Comparison of ENCODE assay signal across 1 cellular context in the genomic region with DNA sequence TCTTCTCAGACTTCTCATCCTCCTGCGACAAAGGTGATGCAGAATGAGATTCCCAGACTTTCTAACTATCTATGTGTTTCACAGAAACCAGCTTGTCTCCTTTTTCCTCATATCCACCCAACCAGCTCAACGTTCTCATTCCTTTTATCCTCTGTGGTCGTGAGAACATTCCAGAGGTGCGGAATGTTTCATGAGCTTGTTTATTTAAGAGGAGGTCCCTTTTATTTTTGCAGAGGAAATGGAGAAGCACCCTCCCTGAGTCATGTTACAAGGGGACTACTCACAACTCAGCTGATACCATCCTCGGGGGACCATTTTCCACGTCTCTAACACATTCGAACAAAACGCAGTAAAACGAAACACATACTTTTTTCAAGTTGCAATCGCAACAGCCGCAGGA.
TF ChIP-seq lines count a peak whose summit lies in the region.

No MANE protein-coding gene starts in this region.

TF ChIP-seq in HepG2, 621 proteins besides CTCF, POLR2A, EP300 and RAD21 (continued from another document):
- TF ChIP-seq, protein P1, sequence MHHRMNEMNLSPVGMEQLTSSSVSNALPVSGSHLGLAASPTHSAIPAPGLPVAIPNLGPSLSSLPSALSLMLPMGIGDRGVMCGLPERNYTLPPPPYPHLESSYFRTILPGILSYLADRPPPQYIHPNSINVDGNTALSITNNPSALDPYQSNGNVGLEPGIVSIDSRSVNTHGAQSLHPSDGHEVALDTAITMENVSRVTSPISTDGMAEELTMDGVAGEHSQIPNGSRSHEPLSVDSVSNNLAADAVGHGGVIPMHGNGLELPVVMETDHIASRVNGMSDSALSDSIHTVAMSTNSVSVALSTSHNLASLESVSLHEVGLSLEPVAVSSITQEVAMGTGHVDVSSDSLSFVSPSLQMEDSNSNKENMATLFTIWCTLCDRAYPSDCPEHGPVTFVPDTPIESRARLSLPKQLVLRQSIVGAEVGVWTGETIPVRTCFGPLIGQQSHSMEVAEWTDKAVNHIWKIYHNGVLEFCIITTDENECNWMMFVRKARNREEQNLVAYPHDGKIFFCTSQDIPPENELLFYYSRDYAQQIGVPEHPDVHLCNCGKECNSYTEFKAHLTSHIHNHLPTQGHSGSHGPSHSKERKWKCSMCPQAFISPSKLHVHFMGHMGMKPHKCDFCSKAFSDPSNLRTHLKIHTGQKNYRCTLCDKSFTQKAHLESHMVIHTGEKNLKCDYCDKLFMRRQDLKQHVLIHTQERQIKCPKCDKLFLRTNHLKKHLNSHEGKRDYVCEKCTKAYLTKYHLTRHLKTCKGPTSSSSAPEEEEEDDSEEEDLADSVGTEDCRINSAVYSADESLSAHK (CRISPR knock-in tag; IDR thresholded peaks at IDR 0.05; ENCODE audit: borderline replicate concordance): no peak
- TF ChIP-seq ZNF333 (CRISPR knock-in tag; IDR thresholded peaks at IDR 0.05; ENCODE audit: borderline replicate concordance): no peak
- TF ChIP-seq KDM5A (IDR thresholded peaks at IDR 0.05; ENCODE audit: borderline replicate concordance, low read length): no peak
- TF ChIP-seq, protein P2, sequence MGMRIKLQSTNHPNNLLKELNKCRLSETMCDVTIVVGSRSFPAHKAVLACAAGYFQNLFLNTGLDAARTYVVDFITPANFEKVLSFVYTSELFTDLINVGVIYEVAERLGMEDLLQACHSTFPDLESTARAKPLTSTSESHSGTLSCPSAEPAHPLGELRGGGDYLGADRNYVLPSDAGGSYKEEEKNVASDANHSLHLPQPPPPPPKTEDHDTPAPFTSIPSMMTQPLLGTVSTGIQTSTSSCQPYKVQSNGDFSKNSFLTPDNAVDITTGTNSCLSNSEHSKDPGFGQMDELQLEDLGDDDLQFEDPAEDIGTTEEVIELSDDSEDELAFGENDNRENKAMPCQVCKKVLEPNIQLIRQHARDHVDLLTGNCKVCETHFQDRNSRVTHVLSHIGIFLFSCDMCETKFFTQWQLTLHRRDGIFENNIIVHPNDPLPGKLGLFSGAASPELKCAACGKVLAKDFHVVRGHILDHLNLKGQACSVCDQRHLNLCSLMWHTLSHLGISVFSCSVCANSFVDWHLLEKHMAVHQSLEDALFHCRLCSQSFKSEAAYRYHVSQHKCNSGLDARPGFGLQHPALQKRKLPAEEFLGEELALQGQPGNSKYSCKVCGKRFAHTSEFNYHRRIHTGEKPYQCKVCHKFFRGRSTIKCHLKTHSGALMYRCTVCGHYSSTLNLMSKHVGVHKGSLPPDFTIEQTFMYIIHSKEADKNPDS (CRISPR knock-in tag; IDR thresholded peaks at IDR 0.05): no peak
- TF ChIP-seq, protein P3, sequence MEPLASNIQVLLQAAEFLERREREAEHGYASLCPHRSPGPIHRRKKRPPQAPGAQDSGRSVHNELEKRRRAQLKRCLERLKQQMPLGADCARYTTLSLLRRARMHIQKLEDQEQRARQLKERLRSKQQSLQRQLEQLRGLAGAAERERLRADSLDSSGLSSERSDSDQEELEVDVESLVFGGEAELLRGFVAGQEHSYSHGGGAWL (CRISPR knock-in tag; IDR thresholded peaks at IDR 0.05): no peak
- TF ChIP-seq ZNF225 (CRISPR knock-in tag; IDR thresholded peaks at IDR 0.05): no peak
- TF ChIP-seq, protein P4, sequence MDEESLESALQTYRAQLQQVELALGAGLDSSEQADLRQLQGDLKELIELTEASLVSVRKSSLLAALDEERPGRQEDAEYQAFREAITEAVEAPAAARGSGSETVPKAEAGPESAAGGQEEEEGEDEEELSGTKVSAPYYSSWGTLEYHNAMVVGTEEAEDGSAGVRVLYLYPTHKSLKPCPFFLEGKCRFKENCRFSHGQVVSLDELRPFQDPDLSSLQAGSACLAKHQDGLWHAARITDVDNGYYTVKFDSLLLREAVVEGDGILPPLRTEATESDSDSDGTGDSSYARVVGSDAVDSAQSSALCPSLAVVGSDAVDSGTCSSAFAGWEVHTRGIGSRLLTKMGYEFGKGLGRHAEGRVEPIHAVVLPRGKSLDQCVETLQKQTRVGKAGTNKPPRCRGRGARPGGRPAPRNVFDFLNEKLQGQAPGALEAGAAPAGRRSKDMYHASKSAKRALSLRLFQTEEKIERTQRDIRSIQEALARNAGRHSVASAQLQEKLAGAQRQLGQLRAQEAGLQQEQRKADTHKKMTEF (CRISPR knock-in tag; IDR thresholded peaks at IDR 0.05): no peak
- TF ChIP-seq ZNF674 (CRISPR knock-in tag; IDR thresholded peaks at IDR 0.05; ENCODE audit: low read depth): no peak
- no peak for TF ChIP-seq MAFK (conservative IDR thresholded peaks at IDR 0.05 in 1 of 2, IDR thresholded peaks at IDR 0.05 in 1 of 2; ENCODE audit: low read length in 2 of 2)
- no peak for TF ChIP-seq U2AF2 (IDR thresholded peaks at IDR 0.05; ENCODE audit: low read depth, low read length)
- no peak for TF ChIP-seq GABPB1 (CRISPR knock-in tag; IDR thresholded peaks at IDR 0.05)
- no peak for TF ChIP-seq ZNF550 (CRISPR knock-in tag; IDR thresholded peaks at IDR 0.05; ENCODE audit: borderline replicate concordance)
- TF ChIP-seq ZNF563 (CRISPR knock-in tag; IDR thresholded peaks at IDR 0.05): no peak
- TF ChIP-seq, protein P5, sequence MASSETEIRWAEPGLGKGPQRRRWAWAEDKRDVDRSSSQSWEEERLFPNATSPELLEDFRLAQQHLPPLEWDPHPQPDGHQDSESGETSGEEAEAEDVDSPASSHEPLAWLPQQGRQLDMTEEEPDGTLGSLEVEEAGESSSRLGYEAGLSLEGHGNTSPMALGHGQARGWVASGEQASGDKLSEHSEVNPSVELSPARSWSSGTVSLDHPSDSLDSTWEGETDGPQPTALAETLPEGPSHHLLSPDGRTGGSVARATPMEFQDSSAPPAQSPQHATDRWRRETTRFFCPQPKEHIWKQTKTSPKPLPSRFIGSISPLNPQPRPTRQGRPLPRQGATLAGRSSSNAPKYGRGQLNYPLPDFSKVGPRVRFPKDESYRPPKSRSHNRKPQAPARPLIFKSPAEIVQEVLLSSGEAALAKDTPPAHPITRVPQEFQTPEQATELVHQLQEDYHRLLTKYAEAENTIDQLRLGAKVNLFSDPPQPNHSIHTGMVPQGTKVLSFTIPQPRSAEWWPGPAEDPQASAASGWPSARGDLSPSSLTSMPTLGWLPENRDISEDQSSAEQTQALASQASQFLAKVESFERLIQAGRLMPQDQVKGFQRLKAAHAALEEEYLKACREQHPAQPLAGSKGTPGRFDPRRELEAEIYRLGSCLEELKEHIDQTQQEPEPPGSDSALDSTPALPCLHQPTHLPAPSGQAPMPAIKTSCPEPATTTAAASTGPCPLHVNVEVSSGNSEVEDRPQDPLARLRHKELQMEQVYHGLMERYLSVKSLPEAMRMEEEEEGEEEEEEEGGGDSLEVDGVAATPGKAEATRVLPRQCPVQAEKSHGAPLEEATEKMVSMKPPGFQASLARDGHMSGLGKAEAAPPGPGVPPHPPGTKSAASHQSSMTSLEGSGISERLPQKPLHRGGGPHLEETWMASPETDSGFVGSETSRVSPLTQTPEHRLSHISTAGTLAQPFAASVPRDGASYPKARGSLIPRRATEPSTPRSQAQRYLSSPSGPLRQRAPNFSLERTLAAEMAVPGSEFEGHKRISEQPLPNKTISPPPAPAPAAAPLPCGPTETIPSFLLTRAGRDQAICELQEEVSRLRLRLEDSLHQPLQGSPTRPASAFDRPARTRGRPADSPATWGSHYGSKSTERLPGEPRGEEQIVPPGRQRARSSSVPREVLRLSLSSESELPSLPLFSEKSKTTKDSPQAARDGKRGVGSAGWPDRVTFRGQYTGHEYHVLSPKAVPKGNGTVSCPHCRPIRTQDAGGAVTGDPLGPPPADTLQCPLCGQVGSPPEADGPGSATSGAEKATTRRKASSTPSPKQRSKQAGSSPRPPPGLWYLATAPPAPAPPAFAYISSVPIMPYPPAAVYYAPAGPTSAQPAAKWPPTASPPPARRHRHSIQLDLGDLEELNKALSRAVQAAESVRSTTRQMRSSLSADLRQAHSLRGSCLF (CRISPR knock-in tag; IDR thresholded peaks at IDR 0.05; ENCODE audit: borderline replicate concordance): no peak
- TF ChIP-seq MEF2D (CRISPR knock-in tag; IDR thresholded peaks at IDR 0.05): no peak
